ENCODE assay signal across 8 cellular contexts in genomic region chr9:34177906-34178697, GRCh38. TPM values are rescaled to one million over a fixed set of nuclear protein-coding genes. Genes with fewer than 3 reads are reported as not detected.
A peak's percentile ranks its signal among the peaks of the same experiment; 100 is the strongest.
DNase-seq lines count a peak whose midpoint lies in the region; ATAC-seq and TF ChIP-seq lines count a peak whose summit lies in the region.

No MANE protein-coding gene starts in this region.

- TF ChIP-seq CTCF in GM12865 (IDR thresholded peaks at IDR 0.05; ENCODE audit: insufficient read depth, low read depth, low read length, missing control alignments) = no peak

- H3K27me3 Mint-ChIP-seq in dendritic cell treated with granulocyte-macrophage colony-stimulating factor and Interleukin-4, amounts not matched to agents 40 ng/mL and 50 ng/mL, for 4 days = peaks cover 4% of the 10 kb centered on the region
- H3K27me3 Mint-ChIP-seq in natural killer cell treated with Interleukin-12 subunit alpha and Interleukin-12 subunit beta and Interleukin-15 and Interleukin-18, amount 100 ng/mL, for 72 hours = no peaks in the 10 kb centered on the region

- H3K27ac Mint-ChIP-seq in dendritic cell treated with granulocyte-macrophage colony-stimulating factor and Interleukin-4, amounts not matched to agents 40 ng/mL and 50 ng/mL, for 4 days = peak overlapping the region; percentile 96
- peak overlapping the region; percentile 87 to 97 for H3K27ac Mint-ChIP-seq in natural killer cell treated with Interleukin-12 subunit alpha and Interleukin-12 subunit beta and Interleukin-15 and Interleukin-18, amount 100 ng/mL, for 72 hours

- H3K9me3 Mint-ChIP-seq in dendritic cell treated with granulocyte-macrophage colony-stimulating factor and Interleukin-4, amounts not matched to agents 40 ng/mL and 50 ng/mL, for 4 days = no peaks in the 10 kb centered on the region
- no peaks in the 10 kb centered on the region for H3K9me3 Mint-ChIP-seq in natural killer cell treated with Interleukin-12 subunit alpha and Interleukin-12 subunit beta and Interleukin-15 and Interleukin-18, amount 100 ng/mL, for 72 hours

- H3K4me1 Mint-ChIP-seq in dendritic cell treated with granulocyte-macrophage colony-stimulating factor and Interleukin-4, amounts not matched to agents 40 ng/mL and 50 ng/mL, for 4 days (ENCODE audit: low read depth) = peaks cover 22% of the 10 kb centered on the region
- peaks cover 15% of the 10 kb centered on the region in 2 donors for H3K4me1 Mint-ChIP-seq in natural killer cell treated with Interleukin-12 subunit alpha and Interleukin-12 subunit beta and Interleukin-15 and Interleukin-18, amount 100 ng/mL, for 72 hours (ENCODE audit: low read depth in 2 of 2)

- DNase-seq in GM12865 (ENCODE audit: low read depth) = no peak
- no peak for DNase-seq in Jurkat, Clone E6-1 (ENCODE audit: low read depth, low spot score)
- no peak for DNase-seq in natural killer cell treated with Interleukin-12 subunit alpha and Interleukin-12 subunit beta and Interleukin-15 and Interleukin-18, amount 100 ng/mL, for 72 hours (ENCODE audit: low spot score)
- no peak for DNase-seq in NCI-H345 (lab: John Stamatoyannopoulos, UW)
- no peak for DNase-seq in iPS-NIHi11 (ENCODE audit: low spot score)
- DNase-seq in mucosa of gallbladder (ENCODE audit: low spot score) = no peak

- peak overlapping the region; percentile 88 for H3K4me3 Mint-ChIP-seq in dendritic cell treated with granulocyte-macrophage colony-stimulating factor and Interleukin-4, amounts not matched to agents 40 ng/mL and 50 ng/mL, for 4 days
- peak overlapping the region; percentile 92 for H3K4me3 Mint-ChIP-seq in natural killer cell treated with Interleukin-12 subunit alpha and Interleukin-12 subunit beta and Interleukin-15 and Interleukin-18, amount 100 ng/mL, for 72 hours

- peak overlapping the region; percentile 70 for H3K4me3 ChIP-seq in GM12865 (ENCODE audit: low read depth, low read length)
- peak overlapping the region; percentile 99 for H3K4me3 ChIP-seq in Jurkat, Clone E6-1 (ENCODE audit: low read length)

- peaks cover 22% of the 10 kb centered on the region for H3K36me3 Mint-ChIP-seq in dendritic cell treated with granulocyte-macrophage colony-stimulating factor and Interleukin-4, amounts not matched to agents 40 ng/mL and 50 ng/mL, for 4 days (ENCODE audit: low read depth)
- H3K36me3 Mint-ChIP-seq in natural killer cell treated with Interleukin-12 subunit alpha and Interleukin-12 subunit beta and Interleukin-15 and Interleukin-18, amount 100 ng/mL, for 72 hours = peaks cover 10% of the 10 kb centered on the region

- intact Hi-C loops in dendritic cell treated with granulocyte-macrophage colony-stimulating factor and Interleukin-4, amounts not matched to agents 40 ng/mL and 50 ng/mL, for 4 days (cut with micrococcal nuclease) = loop anchor here (2.0 kb wide), 1 partner anchor 53 kb away; no protein-coding TSS in a partner anchor

- ATAC-seq in natural killer cell treated with Interleukin-12 subunit alpha and Interleukin-12 subunit beta and Interleukin-15 and Interleukin-18, amount 100 ng/mL, for 72 hours = no peak
- no peak for ATAC-seq in HG03354 (IDR thresholded peaks at IDR 0.05; ENCODE audit: poor library complexity, severe bottlenecking, unreplicated experiment)

RNA-seq across cellular contexts. Expression of gene UBAP1, which starts 0.7 kb away (rescaled TPM):
- polyA plus RNA-seq in Jurkat, Clone E6-1 (2012; ENCODE audit: insufficient read depth, insufficient read length) = 29.2 TPM
- total RNA-seq in natural killer cell treated with Interleukin-12 subunit alpha and Interleukin-12 subunit beta and Interleukin-15 and Interleukin-18, amount 100 ng/mL, for 72 hours = 10 to 100 TPM; 41.2 to 44.8 TPM
- total RNA-seq in mucosa of gallbladder = 45.2 TPM

RNA-seq across cellular contexts. Expression of gene DCAF12, which starts 51.6 kb away (rescaled TPM):
- polyA plus RNA-seq in Jurkat, Clone E6-1 (2012; ENCODE audit: insufficient read depth, insufficient read length) = 49.4 TPM
- 10 to 100 TPM; 36.5 to 54.8 TPM for total RNA-seq in natural killer cell treated with Interleukin-12 subunit alpha and Interleukin-12 subunit beta and Interleukin-15 and Interleukin-18, amount 100 ng/mL, for 72 hours
- total RNA-seq in mucosa of gallbladder = 33.7 TPM
